ENCODE assay signal across 8 cellular contexts in the genomic region with DNA sequence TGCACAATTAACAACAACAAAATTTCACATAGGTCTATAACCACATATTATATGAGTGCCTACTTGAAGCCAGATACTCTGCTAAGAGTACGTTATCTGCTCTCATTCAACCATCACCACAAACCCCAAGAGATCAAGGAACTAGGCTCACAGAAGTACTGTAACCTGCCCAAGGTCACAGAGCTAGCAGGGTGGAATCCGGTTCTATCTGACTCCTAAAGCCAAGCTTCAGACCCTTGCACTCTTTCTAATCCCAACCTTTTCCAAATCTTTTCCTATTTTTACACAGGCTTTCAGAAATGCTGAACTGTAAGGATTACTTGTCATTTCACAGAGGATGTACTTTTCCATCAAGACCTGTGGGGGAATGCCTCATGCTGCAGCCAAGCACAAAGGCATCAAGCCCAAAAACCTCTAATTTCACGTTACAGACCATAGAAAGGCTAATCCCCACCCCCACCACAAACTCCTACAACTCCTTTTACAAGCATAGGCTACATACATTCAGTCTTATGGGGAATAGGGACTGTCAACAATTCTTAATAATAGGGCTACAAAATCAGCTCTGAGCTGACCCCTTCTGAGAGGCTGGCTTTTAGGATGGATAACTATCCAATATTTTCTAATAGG. TPM values are rescaled to one million over a fixed set of nuclear protein-coding genes. Genes with fewer than 3 reads are reported as not detected.
A peak's percentile ranks its signal among the peaks of the same experiment; 100 is the strongest.
DNase-seq lines count a peak whose midpoint lies in the region; ATAC-seq and TF ChIP-seq lines count a peak whose summit lies in the region.

No MANE protein-coding gene starts in this region.

- H3K36me3 Mint-ChIP-seq in activated CD4-positive, alpha-beta T cell treated with anti-CD3 and anti-CD28 coated beads for 36 hours (ENCODE audit: low read depth), result no peaks in the 10 kb centered on the region
- H3K36me3 Mint-ChIP-seq in endodermal cell (ENCODE audit: low read depth), result peaks cover 4% of the 10 kb centered on the region

- H3K79me2 ChIP-seq in parathyroid adenoma, result no peaks in the 10 kb centered on the region

- intact Hi-C loops in activated CD4-positive, alpha-beta T cell treated with anti-CD3 and anti-CD28 coated beads for 36 hours (cut with DNase I, micrococcal nuclease), result loop anchor here in 1 of 2 experiments (1.0 kb wide), 1 partner anchor 32 kb away; no protein-coding TSS in a partner anchor
- intact Hi-C loops in posterior vena cava (cut with DNase I), result no loop called here

- peak overlapping the region; percentile 100 for H3K27ac Mint-ChIP-seq in activated CD4-positive, alpha-beta T cell treated with anti-CD3 and anti-CD28 coated beads for 36 hours
- no peak overlapping the region for H3K27ac Mint-ChIP-seq in endodermal cell

- TF ChIP-seq CTCF in endodermal cell (conservative IDR thresholded peaks at IDR 0.05) (no peak), parathyroid adenoma (IDR thresholded peaks at IDR 0.05) (no peak)

- DNase-seq in activated CD4-positive, alpha-beta T cell treated with anti-CD3 and anti-CD28 coated beads for 36 hours, result peak; percentile 13
- DNase-seq in activated CD4-positive, alpha-beta T cell treated with anti-CD3 and anti-CD28 coated beads, Interleukin-2, amount 50 U/mL, for 1 hour, result no peak
- DNase-seq in RKO (ENCODE audit: low spot score) (peak; percentile 33), endodermal cell (no peak), posterior vena cava (ENCODE audit: low spot score) (no peak)

- POLR2A ChIA-PET in activated CD4-positive, alpha-beta T cell treated with anti-CD3 and anti-CD28 coated beads for 36 hours (lab: Charles Lee), result interaction anchor here (2.8 kb wide), 1 partner anchor 387 kb away, joined by 18 read pairs; a partner anchor contains a TSS

- H3K4me3 Mint-ChIP-seq in activated CD4-positive, alpha-beta T cell treated with anti-CD3 and anti-CD28 coated beads for 36 hours, result peak overlapping the region; percentile 91
- H3K4me3 Mint-ChIP-seq in endodermal cell, result peak overlapping the region; percentile 93

- 55 to 73% methylated on average over 2 to 3 of the region's 3 CpGs for WGBS in endodermal cell (ENCODE audit: insufficient coverage in 1 of 2, insufficient read length in 1 of 2), 2 experiments

- peak overlapping the region; percentile 99 for H3K4me3 ChIP-seq in endodermal cell (ENCODE audit: low read length)
- H3K4me3 ChIP-seq in parathyroid adenoma (ENCODE audit: low read depth, low read length), result peak overlapping the region; percentile 77

- no peak overlapping the region for H3K27ac ChIP-seq in endodermal cell (ENCODE audit: low read depth, low read length)
- H3K27ac ChIP-seq in parathyroid adenoma, result peak overlapping the region; percentile 91

- no peak for ATAC-seq in activated CD4-positive, alpha-beta T cell treated with anti-CD3 and anti-CD28 coated beads for 36 hours
- ATAC-seq in HG02759 (IDR thresholded peaks at IDR 0.05; ENCODE audit: unreplicated experiment) (no peak), GM19035 (IDR thresholded peaks at IDR 0.05; ENCODE audit: unreplicated experiment) (no peak)

- no peaks in the 10 kb centered on the region for H3K9me3 Mint-ChIP-seq in activated CD4-positive, alpha-beta T cell treated with anti-CD3 and anti-CD28 coated beads for 36 hours (ENCODE audit: low read depth)
- H3K9me3 Mint-ChIP-seq in endodermal cell, result no peaks in the 10 kb centered on the region

- H3K9me3 ChIP-seq in endodermal cell (ENCODE audit: control insufficient read depth, low read length) (no peaks in the 10 kb centered on the region), parathyroid adenoma (ENCODE audit: control insufficient read depth, low read length) (no peaks in the 10 kb centered on the region)

- CTCF ChIA-PET in activated CD4-positive, alpha-beta T cell treated with anti-CD3 and anti-CD28 coated beads for 36 hours (lab: Charles Lee), result interaction anchor here (1.0 to 1.5 kb wide), 2 partner anchors 164 to 351 kb away, joined by 4 to 6 read pairs; no protein-coding TSS in a partner anchor

- H3K36me3 ChIP-seq in endodermal cell (ENCODE audit: control insufficient read depth, insufficient read depth, low read length) (no peaks in the 10 kb centered on the region), parathyroid adenoma (ENCODE audit: control insufficient read depth, insufficient read depth, low read length) (no peaks in the 10 kb centered on the region)

- peaks cover 45% of the 10 kb centered on the region for H3K4me1 Mint-ChIP-seq in activated CD4-positive, alpha-beta T cell treated with anti-CD3 and anti-CD28 coated beads for 36 hours
- H3K4me1 Mint-ChIP-seq in endodermal cell, result peaks cover 21% of the 10 kb centered on the region

- peak overlapping the region; percentile 84 for H2AFZ ChIP-seq in parathyroid adenoma

- H3K27me3 Mint-ChIP-seq in activated CD4-positive, alpha-beta T cell treated with anti-CD3 and anti-CD28 coated beads for 36 hours, result no peaks in the 10 kb centered on the region
- no peaks in the 10 kb centered on the region for H3K27me3 Mint-ChIP-seq in endodermal cell (ENCODE audit: insufficient read depth)

- H3K27me3 ChIP-seq in endodermal cell (ENCODE audit: control insufficient read depth, insufficient read depth, low read length, poor library complexity, severe bottlenecking) (no peaks in the 10 kb centered on the region), parathyroid adenoma (ENCODE audit: control insufficient read depth, insufficient read depth, low read length) (no peaks in the 10 kb centered on the region)

- H3K9ac ChIP-seq in endodermal cell (ENCODE audit: extremely low read depth, low read length, poor library complexity, severe bottlenecking) (peak overlapping the region; percentile 69), parathyroid adenoma (no peak overlapping the region)

- peak overlapping the region; percentile 89 for H3K4me2 ChIP-seq in parathyroid adenoma (ENCODE audit: low read length)

- H3K4me1 ChIP-seq in endodermal cell (ENCODE audit: control insufficient read depth, insufficient read depth, low read length) (no peaks in the 10 kb centered on the region), parathyroid adenoma (no peaks in the 10 kb centered on the region)

RNA-seq across cellular contexts. Expression of a gene that starts 0.9 kb away (rescaled TPM):
- total RNA-seq in activated CD4-positive, alpha-beta T cell treated with anti-CD3 and anti-CD28 coated beads for 36 hours, result 10 to 100 TPM; 18.2 to 23.4 TPM
- total RNA-seq in endodermal cell, result 100 to 1,000 TPM in 1 of 2 donors, 10 to 100 TPM in 1; 76.8 to 107 TPM
- 67.8 TPM for polyA plus RNA-seq in endodermal cell (2013, experiment 1 of 2)
- 60.5 TPM for polyA plus RNA-seq in endodermal cell (2013, experiment 2 of 2)
- total RNA-seq in posterior vena cava, result 100 to 1,000 TPM in 1 of 2 donors, 10 to 100 TPM in 1; 75.9 to 107 TPM

RNA-seq across cellular contexts. Expression of a gene that starts 2.2 kb away (rescaled TPM):
- total RNA-seq in activated CD4-positive, alpha-beta T cell treated with anti-CD3 and anti-CD28 coated beads for 36 hours, result 10 to 100 TPM; 16.9 to 23.5 TPM
- total RNA-seq in endodermal cell (10 to 100 TPM; 14.4 to 24.1 TPM), posterior vena cava (1 to 10 TPM in 1 of 2 donors, under 1 TPM in 1; 0.86 to 1.2 TPM)
- polyA plus RNA-seq in endodermal cell (2013, experiment 1 of 2), result 18.7 TPM
- 18.3 TPM for polyA plus RNA-seq in endodermal cell (2013, experiment 2 of 2)

Comparison
In these comparisons a context has a peak if more than half of its experiments do, and no peak if none do; other contexts are left out.
1. DNase-seq: peak in activated CD4-positive, alpha-beta T cell treated with anti-CD3 and anti-CD28 coated beads for 36 hours (single experiment) and RKO (single experiment); none in activated CD4-positive, alpha-beta T cell treated with anti-CD3 and anti-CD28 coated beads, Interleukin-2, amount 50 U/mL, for 1 hour (single experiment), endodermal cell (single experiment) and posterior vena cava (single experiment).
2. RNA of a gene that starts 2.2 kb away (total RNA-seq): 14.4 to 24.1 TPM in endodermal cell and 16.9 to 23.5 TPM in activated CD4-positive, alpha-beta T cell treated with anti-CD3 and anti-CD28 coated beads for 36 hours; 0.86 to 1.2 TPM in posterior vena cava; every median in the first group is over 4 times any median in the second.